In the genomic region with DNA sequence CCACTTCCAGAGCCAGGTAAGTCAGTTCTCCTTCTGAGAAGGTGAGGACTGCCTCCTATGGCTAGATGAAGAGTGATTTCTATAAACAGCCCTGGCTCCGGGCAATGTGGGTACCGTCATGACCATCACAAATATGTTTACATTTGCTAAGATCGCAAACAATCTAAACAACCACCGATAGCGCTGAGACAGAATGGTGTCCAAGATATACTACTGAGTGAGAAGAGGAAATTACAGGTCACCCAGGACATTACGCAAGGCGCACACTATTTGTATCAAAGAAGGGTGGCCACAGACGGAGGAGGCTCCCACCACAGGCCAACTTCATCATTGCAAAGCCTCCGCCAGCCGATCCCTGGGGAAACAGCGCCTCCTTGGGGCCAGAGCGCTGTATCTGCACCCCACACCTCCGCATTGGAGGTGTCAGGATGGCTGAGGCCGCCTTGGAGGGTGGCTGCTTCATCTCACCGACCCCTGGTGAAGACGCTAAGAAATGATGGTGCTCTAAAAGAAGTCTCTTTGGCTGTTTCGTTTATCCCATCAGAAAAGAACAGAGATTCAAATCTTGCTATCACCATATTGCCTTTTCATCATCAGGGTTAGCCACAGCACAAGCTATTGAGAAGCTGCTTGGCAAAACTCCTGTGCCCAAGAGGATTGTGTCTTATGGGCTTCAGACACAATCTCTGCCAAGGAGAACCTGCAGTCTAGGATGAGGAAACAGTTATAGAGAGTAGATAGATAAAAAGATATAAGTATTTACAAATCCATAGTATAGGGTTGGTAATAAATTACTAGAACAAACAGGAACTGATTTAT, we compare ENCODE assay signal across 9 cellular contexts. TPM values are rescaled to one million over a fixed set of nuclear protein-coding genes. Genes with fewer than 3 reads are reported as not detected.
A peak's percentile ranks its signal among the peaks of the same experiment; 100 is the strongest.
DNase-seq lines count a peak whose midpoint lies in the region; ATAC-seq and TF ChIP-seq lines count a peak whose summit lies in the region.
"Had no signal": no experiment of that assay in that cellular context is flagged by ENCODE, and none has a peak within 500 bp of the region (broad histone marks: within the 10 kb centered on the region; RNA-seq: fewer than 3 reads in every experiment).

No MANE protein-coding gene starts in this region.

- H3K36me3 Mint-ChIP-seq in Caco-2 (ENCODE audit: insufficient read depth, unreplicated experiment), result no peaks in the 10 kb centered on the region

- no peaks in the 10 kb centered on the region for H3K9me3 ChIP-seq in Caco-2

- peaks cover 32% of the 10 kb centered on the region for H3K4me1 ChIP-seq in Caco-2

- H3K36me3 ChIP-seq in Caco-2 (ENCODE audit: control insufficient read depth, insufficient read depth, low read length) (no peaks in the 10 kb centered on the region), kidney epithelial cell (ENCODE audit: control insufficient read depth, insufficient read depth, low read length) (no peaks in the 10 kb centered on the region)

- POLR2A ChIA-PET in Caco-2 (lab: Charles Lee), result no interaction called here

- no peak overlapping the region for H3K4me3 ChIP-seq in Caco-2 (ENCODE audit: low read depth, low read length)
- no peak overlapping the region for H3K4me3 ChIP-seq in astrocyte of the spinal cord (ENCODE audit: low read depth, low read length)
- no peak overlapping the region for H3K4me3 ChIP-seq in kidney epithelial cell (ENCODE audit: low read depth, low read length)

- intact Hi-C loops in Caco-2 (cut with micrococcal nuclease; ENCODE audit: unreplicated experiment), result no loop called here

- H3K27ac Mint-ChIP-seq in Caco-2 (ENCODE audit: unreplicated experiment), result peak overlapping the region; percentile 86

- no peak overlapping the region for H3K4me3 Mint-ChIP-seq in Caco-2 (ENCODE audit: unreplicated experiment)

- in situ Hi-C loops in astrocyte of the spinal cord (cut with HindIII; ENCODE audit: low sequenced_read_pairs), result no loop called here

- H3K27me3 Mint-ChIP-seq in Caco-2 (ENCODE audit: insufficient read depth, unreplicated experiment), result no peaks in the 10 kb centered on the region

- CTCF ChIA-PET in Caco-2 (lab: Charles Lee), result interaction anchor here (0.7 kb wide), 1 partner anchor 808 kb away, joined by 3 read pairs; no protein-coding TSS in a partner anchor

- BruUV-seq in Caco-2 (replicated peaks; lab: Mats Ljungman, UMichigan), result no TSS peak

- H3K4me1 Mint-ChIP-seq in Caco-2 (ENCODE audit: low read depth, unreplicated experiment), result peaks cover 37% of the 10 kb centered on the region

- no peak for ATAC-seq in GM18867 (IDR thresholded peaks at IDR 0.05; ENCODE audit: unreplicated experiment)
- ATAC-seq in HG02852 (IDR thresholded peaks at IDR 0.05; ENCODE audit: unreplicated experiment), result no peak

- H3K27me3 ChIP-seq in Caco-2 (replicated peaks; ENCODE audit: control insufficient read depth, insufficient read depth, low read length) (no peaks in the 10 kb centered on the region), kidney epithelial cell (ENCODE audit: control insufficient read depth, insufficient read depth, low read length) (no peaks in the 10 kb centered on the region)

- DNase-seq in Caco-2 (peak; percentile 46 to 64), HuH-7 (ENCODE audit: low spot score) (peak; percentile 68), T follicular helper cell (ENCODE audit: low read depth) (peak; percentile 31), astrocyte of the spinal cord (ENCODE audit: low read depth, low spot score) (peak; percentile 9), kidney epithelial cell (ENCODE audit: low read depth) (no peak)
- peak; percentile 39 for DNase-seq in stimulated activated CD8-positive, alpha-beta memory T cell treated with anti-CD3 and anti-CD28 coated beads, Interleukin-7, amount 100 ng/mL, for 24 hours (ENCODE audit: low read depth)

- peak; percentile 49 to 51 for TF ChIP-seq CTCF in Caco-2 (IDR thresholded peaks at IDR 0.05; ENCODE audit: insufficient read depth in 1 of 2, low read depth in 1 of 2, low read length in 1 of 2, severe bottlenecking in 1 of 2, unreplicated experiment in 1 of 2)
- TF ChIP-seq CTCF in astrocyte of the spinal cord (IDR thresholded peaks at IDR 0.05; ENCODE audit: low read depth, low read length), result peak; percentile 75
- TF ChIP-seq CTCF in kidney epithelial cell (IDR thresholded peaks at IDR 0.05; ENCODE audit: insufficient read depth, low read length, poor library complexity, severe bottlenecking), result peak; percentile 71

- H3K9me3 Mint-ChIP-seq in Caco-2 (ENCODE audit: unreplicated experiment), result no peaks in the 10 kb centered on the region

RNA-seq across cellular contexts. Expression of gene ASRGL1, which starts 12.3 kb away (rescaled TPM):
- total RNA-seq in Caco-2 (2022), result 41.1 and 43.3 TPM in 2 replicates
- 20.3 and 21.7 TPM in 2 replicates for total RNA-seq in kidney epithelial cell

RNA-seq across cellular contexts. Expression of gene SCGB1D4, which starts 26.1 kb away (rescaled TPM):
- total RNA-seq in Caco-2 (2022) (not detected in 2 replicates), kidney epithelial cell (not detected in 2 replicates)
- total RNA-seq: pulmonary artery endothelial cell had no signal

RNA-seq across cellular contexts. Expression of gene SCGB2A2, which starts 55.0 kb away (rescaled TPM):
- total RNA-seq in Caco-2 (2022) (not detected in 2 replicates), kidney epithelial cell (not detected in 2 replicates)
- total RNA-seq: pulmonary artery endothelial cell had no signal
